8 cellular contexts compared by ENCODE assay signal in the genomic region with DNA sequence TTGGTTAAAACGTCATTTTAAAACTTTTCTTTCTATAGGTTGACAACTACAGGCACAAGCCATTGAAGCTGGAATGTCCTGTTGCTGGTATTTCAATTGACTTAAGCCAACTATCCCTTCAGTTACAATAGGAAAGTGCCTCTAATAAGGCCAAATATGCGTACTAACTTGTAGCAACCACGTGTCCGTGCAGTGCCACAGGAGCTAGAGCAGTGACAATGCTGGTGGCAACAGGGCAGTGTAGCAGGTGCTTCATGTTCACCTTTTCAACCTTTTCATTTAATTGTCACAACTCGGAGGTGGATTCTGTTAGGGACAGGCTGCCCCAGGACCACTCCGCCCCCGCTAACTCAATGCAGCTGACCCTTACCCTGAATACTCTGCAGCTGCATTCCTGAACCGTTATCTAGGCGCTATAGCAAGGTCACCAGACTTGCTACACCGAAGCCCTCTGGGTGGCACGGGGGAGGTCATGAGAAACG. TPM values are rescaled to one million over a fixed set of nuclear protein-coding genes. Genes with fewer than 3 reads are reported as not detected.
A peak's percentile ranks its signal among the peaks of the same experiment; 100 is the strongest.
DNase-seq lines count a peak whose midpoint lies in the region; ATAC-seq and TF ChIP-seq lines count a peak whose summit lies in the region.

No MANE protein-coding gene starts in this region.

- ATAC-seq in Right ventricle myocardium superior (ENCODE audit: poor library complexity) (peak; percentile 42), left cardiac atrium (no peak), left lung (no peak), aorta (ENCODE audit: low FRiP score) (no peak), GM19455 (IDR thresholded peaks at IDR 0.05; ENCODE audit: unreplicated experiment) (no peak), GM21390 (IDR thresholded peaks at IDR 0.05; ENCODE audit: unreplicated experiment) (no peak)

- TF ChIP-seq POLR2A in adrenal gland (IDR thresholded peaks at IDR 0.05) = peak in 1 of 2 donors; percentile 11

- H3K4me3 ChIP-seq in adrenal gland (peak overlapping the region in 1 of 4 donors; percentile 89), left lung (peak overlapping the region; percentile 76 to 83), aorta (ENCODE audit: low read length in 2 of 2) (peak overlapping the region; percentile 78 to 82)

- H3K4me1 ChIP-seq in adrenal gland (replicated peaks in 1 of 2) = peaks cover 16 to 25% of the 10 kb centered on the region in 2 donors
- H3K4me1 ChIP-seq in left lung = peaks cover 7 to 38% of the 10 kb centered on the region in 2 donors
- peaks cover 0 to 3% of the 10 kb centered on the region in 2 donors for H3K4me1 ChIP-seq in aorta (ENCODE audit: control insufficient read depth in 1 of 2, insufficient read depth in 2 of 2, low read length in 2 of 2)

- intact Hi-C loops in Right ventricle myocardium superior (cut with DNase I) (loop anchor here (5.0 kb wide), 1 partner anchor 56 kb away; a partner anchor contains a TSS), left cardiac atrium (cut with DNase I) (loop anchor here in 1 of 2 donors (10.0 kb wide), 2 partner anchors 49 to 241 kb away; no protein-coding TSS in a partner anchor), adrenal gland (cut with DNase I) (loop anchor here in 1 of 2 donors (10.0 kb wide), 1 partner anchor 151 kb away; a partner anchor contains a TSS), left lung (cut with DNase I) (no loop called here), aorta (cut with DNase I) (loop anchor here (5.0 kb wide), 3 partner anchors 56 to 269 kb away; a partner anchor contains a TSS)

- TF ChIP-seq CTCF in adrenal gland (IDR thresholded peaks at IDR 0.05) (no peak), left lung (IDR thresholded peaks at IDR 0.05) (no peak)

- H3K36me3 ChIP-seq in adrenal gland (replicated peaks in 1 of 2) (peaks cover 0 to 17% of the 10 kb centered on the region in 2 donors), left lung (peaks cover 0 to 36% of the 10 kb centered on the region in 2 donors), aorta (ENCODE audit: control insufficient read depth in 1 of 2, insufficient read depth in 2 of 2, low read length in 1 of 2) (peaks cover 0 to 2% of the 10 kb centered on the region in 2 donors)

- H3K27me3 ChIP-seq in adrenal gland (no peaks in the 10 kb centered on the region), left lung (no peaks in the 10 kb centered on the region), aorta (ENCODE audit: control insufficient read depth in 1 of 2, insufficient read depth in 2 of 2, low read length in 1 of 2) (no peaks in the 10 kb centered on the region)

- H3K9me3 ChIP-seq in adrenal gland (replicated peaks in 1 of 3) (no peaks in the 10 kb centered on the region), left lung (no peaks in the 10 kb centered on the region), aorta (ENCODE audit: control insufficient read depth, low read length) (no peaks in the 10 kb centered on the region)

- H3K27ac ChIP-seq in adrenal gland (peak overlapping the region in 4 of 5 donors; percentile 93 to 99 (median 97)), left lung (peak overlapping the region in 1 of 2 donors; percentile 93), aorta (ENCODE audit: low read depth in 1 of 2, low read length in 2 of 2) (peak overlapping the region in 1 of 2 donors; percentile 46)

- DNase-seq in Right ventricle myocardium superior = peak; percentile 48
- DNase-seq in left cardiac atrium = no peak
- DNase-seq in adrenal gland = peak in 6 of 7 donors; percentile 23 to 64 (median 40)
- no peak for DNase-seq in left lung
- no peak for DNase-seq in aorta
- no peak for DNase-seq in NCI-H2196 treated with DMSO at 0.1 percent for 48 hours (lab: John Stamatoyannopoulos, UW; ENCODE audit: unreplicated experiment)

- 39 to 45% (median 44%) methylated on average over 12 of the region's 12 CpGs for WGBS in adrenal gland, 4 donors
- 49 to 50% methylated on average over 12 of the region's 12 CpGs for WGBS in aorta, 2 donors

RNA-seq across cellular contexts. Expression of a gene that starts 37.7 kb away (rescaled TPM):
- 4.5 TPM for total RNA-seq in Right ventricle myocardium superior
- total RNA-seq in left cardiac atrium = 1 to 10 TPM; 1.2 to 2.0 TPM
- total RNA-seq in adrenal gland = 1 to 10 TPM in 5 of 8 donors, under 1 TPM in 3; 0.32 to 1.7 (median 1.1) TPM
- 1 to 10 TPM in 1 of 3 donors, under 1 TPM in 2; 0.32 to 2.1 (median 0.44) TPM for polyA plus RNA-seq in adrenal gland
- total RNA-seq in left lung = 1 to 10 TPM; 2.0 to 3.0 TPM
- under 1 TPM; 0.13 to 0.36 TPM for total RNA-seq in aorta
- polyA plus RNA-seq in aorta = not detected

RNA-seq across cellular contexts. Expression of a gene that starts 54.4 kb away (rescaled TPM):
- total RNA-seq in Right ventricle myocardium superior (55.3 TPM), left cardiac atrium (10 to 100 TPM; 40.7 to 48.0 TPM), adrenal gland (10 to 100 TPM; 12.1 to 37.5 (median 21.5) TPM), left lung (10 to 100 TPM; 18.2 to 22.1 TPM), aorta (10 to 100 TPM; 23.7 to 24.1 TPM)
- polyA plus RNA-seq in adrenal gland (10 to 100 TPM in 1 of 3 donors, 1 to 10 TPM in 2; 1.9 to 19.1 (median 3.3) TPM), aorta (1 to 10 TPM; 4.8 to 5.4 TPM)

Comparison
In these comparisons a context has a peak if more than half of its experiments do, and no peak if none do; other contexts are left out.
1. DNase-seq: peak in Right ventricle myocardium superior (single experiment) and adrenal gland (6 of 7); none in left cardiac atrium (single experiment), left lung (0 of 2), aorta (0 of 2) and NCI-H2196 treated with DMSO at 0.1 percent for 48 hours (single experiment).
2. intact Hi-C loops: an anchor here in Right ventricle myocardium superior (5.0 kb wide) and aorta (5.0 kb wide); none called in left lung.